Comparison of ENCODE assay signal across 28 cellular contexts in genomic region chr2:187656123-187656522, GRCh38.
"Had no signal": no experiment of that assay in that cellular context is flagged by ENCODE, and none has a peak within 500 bp of the region (broad histone marks: within the 10 kb centered on the region; RNA-seq: fewer than 3 reads in every experiment).

No MANE protein-coding gene starts in this region.

- H2AFZ ChIP-seq: hepatocyte had no signal

- H3K4me2 ChIP-seq: hepatocyte had no signal

- H3K4me1 ChIP-seq: colonic mucosa, foreskin keratinocyte, gastroesophageal sphincter, heart left ventricle, left lung, prostate gland, right atrium auricular region, sigmoid colon, spleen, testis, tibial artery had no signal

- H3K27ac ChIP-seq: colonic mucosa, epithelial cell of prostate, foreskin keratinocyte, gastroesophageal sphincter, heart left ventricle, hepatocyte, left lung, neutrophil, prostate gland, right atrium auricular region, sigmoid colon, spleen, testis, tibial artery had no signal

- H3K9me3 ChIP-seq: colonic mucosa, gastroesophageal sphincter, heart left ventricle, left lung, mucosa of descending colon, neutrophil, prostate gland, right atrium auricular region, sigmoid colon, spleen, testis, tibial artery had no signal

- DNase-seq: colonic mucosa; effector CD8-positive, alpha-beta T cell; endodermal cell; foreskin keratinocyte; heart left ventricle; left cardiac atrium; left lung; mesenchymal stem cell; mucosa of descending colon; naive B cell; sigmoid colon; spleen; stimulated activated CD4-positive, alpha-beta T cell treated with anti-CD3 and anti-CD28 coated beads, Interleukin-4, amount 100 ng/mL, for 4 hours; stimulated activated naive CD8-positive, alpha-beta T cell treated with anti-CD3 and anti-CD28 coated beads, Interleukin-15, Interleukin-2, amounts not matched to agents 100 U/mL and 50 U/mL, for 24 hours; substantia nigra; testis; tibial artery had no signal

- ATAC-seq: esophagus mucosa; foreskin keratinocyte; gastroesophageal sphincter; heart left ventricle; left cardiac atrium; left lung; mucosa of descending colon; natural killer cell treated with Interleukin-12 subunit alpha and Interleukin-12 subunit beta and Interleukin-15 and Interleukin-18, amount 100 ng/mL, for 72 hours; stimulated activated memory B cell treated with anti-CD40 and anti-IgM and Interleukin-4, amounts not matched to agents 10 μg/mL and 1 μg/mL and 100 μg/mL, for 72 hours; stimulated activated naive CD8-positive, alpha-beta T cell treated with anti-CD3 and anti-CD28 coated beads, Interleukin-15, Interleukin-2, amounts not matched to agents 100 U/mL and 50 U/mL, for 24 hours had no signal

- H3K79me2 ChIP-seq: hepatocyte had no signal

- H3K27me3 ChIP-seq: colonic mucosa, foreskin keratinocyte, gastroesophageal sphincter, heart left ventricle, hepatocyte, left lung, neutrophil, right atrium auricular region, sigmoid colon, spleen, testis, tibial artery had no signal

- FAIRE-seq: islet of Langerhans, urothelium cell line had no signal

- H3K4me3 ChIP-seq: colonic mucosa, gastroesophageal sphincter, heart left ventricle, hepatocyte, left lung, mucosa of descending colon, prostate gland, right atrium auricular region, sigmoid colon, spleen, testis, tibial artery had no signal

- H3K36me3 ChIP-seq: colonic mucosa, gastroesophageal sphincter, heart left ventricle, left lung, neutrophil, prostate gland, right atrium auricular region, sigmoid colon, spleen, tibial artery had no signal
